19 cellular contexts compared by ENCODE assay signal in genomic region chr10:45340420-45340819, GRCh38. TPM values are rescaled to one million over a fixed set of nuclear protein-coding genes. Genes with fewer than 3 reads are reported as not detected.
"Had no signal": no experiment of that assay in that cellular context is flagged by ENCODE, and none has a peak within 500 bp of the region (broad histone marks: within the 10 kb centered on the region; RNA-seq: fewer than 3 reads in every experiment).

No MANE protein-coding gene starts in this region.

RNA-seq across cellular contexts. Expression of gene OR13A1, which starts 25.0 kb away (rescaled TPM):
- total RNA-seq: kidney, kidney epithelial cell, left cardiac atrium, left colon, left lobe of liver, left lung, left ventricle myocardium inferior, left ventricle myocardium superior, lower lobe of right lung, lung microvascular endothelial cell, mammary epithelial cell, mesenteric fat pad, mucosa of descending colon, mucosa of gallbladder, myocyte had no signal
- polyA plus RNA-seq: hepatocyte, immature natural killer cell, keratinocyte, liver, mammary epithelial cell had no signal

RNA-seq across cellular contexts. Expression of gene ALOX5, which starts 33.6 kb away (rescaled TPM):
- total RNA-seq: lung microvascular endothelial cell, myocyte had no signal
- polyA plus RNA-seq: keratinocyte, mammary epithelial cell had no signal
